In genomic region chr12:42905419-42905705, GRCh38 we compare ENCODE assay signal across 16 cellular contexts.
DNase-seq lines count a peak whose midpoint lies in the region; TF ChIP-seq lines count a peak whose summit lies in the region.
"Had no signal": no experiment of that assay in that cellular context is flagged by ENCODE, and none has a peak within 500 bp of the region (broad histone marks: within the 10 kb centered on the region; RNA-seq: fewer than 3 reads in every experiment).

No MANE protein-coding gene starts in this region.

- no peak overlapping the region for H2BK120ac ChIP-seq in trophoblast cell (ENCODE audit: insufficient read depth, low read length, poor library complexity)

- no CpG with 5 or more reads among the region's 2 CpGs for WGBS in trophoblast cell (ENCODE audit: extremely low coverage, insufficient coverage, insufficient read length)

- DNase-seq in cardiac muscle cell (ENCODE audit: low read depth in 1 of 2, low spot score in 1 of 2) (no peak), right atrium auricular region (ENCODE audit: low spot score) (no peak), trophoblast cell (no peak), A172 (ENCODE audit: low spot score) (no peak), NCI-H69 (lab: John Stamatoyannopoulos, UW) (no peak)
- DNase-seq in effector CD8-positive, alpha-beta T cell (lab: John Stamatoyannopoulos, UW) = no peak
- DNase-seq: CD4-positive, alpha-beta memory T cell; DMS153; DMS79; GDM1; HFFc6 had no signal

- H3K27me3 ChIP-seq in cardiac muscle cell (no peaks in the 10 kb centered on the region), right atrium auricular region (no peaks in the 10 kb centered on the region), trophoblast cell (ENCODE audit: insufficient read depth, low read length) (no peaks in the 10 kb centered on the region), skeletal muscle tissue (ENCODE audit: control insufficient read depth in 3 of 3, insufficient read depth in 3 of 3, low read length in 3 of 3) (no peaks in the 10 kb centered on the region)
- H3K27me3 ChIP-seq: BLaER1 had no signal

- no peak overlapping the region for H4K12ac ChIP-seq in trophoblast cell (ENCODE audit: low read depth, low read length)

- H2AK5ac ChIP-seq in trophoblast cell (ENCODE audit: low read length) = no peak overlapping the region

- H3K4ac ChIP-seq in trophoblast cell (ENCODE audit: low read depth, low read length) = no peak overlapping the region

- H4K8ac ChIP-seq in trophoblast cell (ENCODE audit: low read depth, low read length) = no peak overlapping the region

- H3K9ac ChIP-seq in trophoblast cell (ENCODE audit: low read length) = no peak overlapping the region
- no peak overlapping the region for H3K9ac ChIP-seq in skeletal muscle tissue (ENCODE audit: low read depth in 1 of 3, low read length in 3 of 3)
- H3K9ac ChIP-seq: BLaER1 had no signal

- peak overlapping the region; percentile 61 for H3K27ac ChIP-seq in cardiac muscle cell
- no peak overlapping the region for H3K27ac ChIP-seq in right atrium auricular region
- H3K27ac ChIP-seq in trophoblast cell (ENCODE audit: low read depth, low read length) = no peak overlapping the region
- H3K27ac ChIP-seq in skeletal muscle tissue (ENCODE audit: low read depth, low read length) = peak overlapping the region; percentile 92
- H3K27ac ChIP-seq: 22Rv1, BLaER1, HL-60 had no signal

- H3K9me3 ChIP-seq in cardiac muscle cell (ENCODE audit: low read depth) (no peaks in the 10 kb centered on the region), right atrium auricular region (no peaks in the 10 kb centered on the region), trophoblast cell (ENCODE audit: insufficient read depth, low read depth, low read length) (no peaks in the 10 kb centered on the region), skeletal muscle tissue (ENCODE audit: control insufficient read depth in 3 of 3, low read length in 3 of 3) (no peaks in the 10 kb centered on the region)

- H3K4me1 ChIP-seq in cardiac muscle cell (ENCODE audit: low read depth) = peaks cover 7% of the 10 kb centered on the region
- H3K4me1 ChIP-seq in right atrium auricular region = no peaks in the 10 kb centered on the region
- peaks cover 0 to 4% of the 10 kb centered on the region in 2 experiments for H3K4me1 ChIP-seq in trophoblast cell (ENCODE audit: control insufficient read depth in 1 of 2, insufficient read depth in 2 of 2, low read length in 2 of 2)
- H3K4me1 ChIP-seq in skeletal muscle tissue (ENCODE audit: control insufficient read depth in 3 of 3, insufficient read depth in 3 of 3, low read length in 3 of 3) = peaks cover 10 to 20% (median 17%) of the 10 kb centered on the region in 3 donors
- H3K4me1 ChIP-seq: BLaER1 had no signal

- no peak overlapping the region for H3K14ac ChIP-seq in trophoblast cell (ENCODE audit: low read length)

- H2BK12ac ChIP-seq in trophoblast cell (ENCODE audit: low read length) = peak overlapping the region; percentile 56

- H3K4me3 ChIP-seq in cardiac muscle cell = no peak overlapping the region
- no peak overlapping the region for H3K4me3 ChIP-seq in right atrium auricular region
- no peak overlapping the region for H3K4me3 ChIP-seq in trophoblast cell (ENCODE audit: low read depth, low read length)
- H3K4me3 ChIP-seq in skeletal muscle tissue (ENCODE audit: low read length in 3 of 3) = peak overlapping the region in 1 of 3 donors; percentile 16
- H3K4me3 ChIP-seq: BLaER1, GM23338 had no signal

- H3K18ac ChIP-seq in trophoblast cell (ENCODE audit: low read length) = no peak overlapping the region

- TF ChIP-seq CTCF in cardiac muscle cell (IDR thresholded peaks at IDR 0.05; ENCODE audit: low read depth, low read length) (no peak), right atrium auricular region (IDR thresholded peaks at IDR 0.05) (no peak)

- H3K36me3 ChIP-seq in cardiac muscle cell (no peaks in the 10 kb centered on the region), right atrium auricular region (no peaks in the 10 kb centered on the region), trophoblast cell (ENCODE audit: control insufficient read depth in 1 of 2, insufficient read depth in 2 of 2, low read length in 2 of 2) (no peaks in the 10 kb centered on the region), skeletal muscle tissue (ENCODE audit: control insufficient read depth in 3 of 3, insufficient read depth in 3 of 3, low read length in 3 of 3) (no peaks in the 10 kb centered on the region)
- H3K36me3 ChIP-seq: BLaER1 had no signal

- no peak overlapping the region for H2BK5ac ChIP-seq in trophoblast cell (ENCODE audit: low read depth, low read length, poor library complexity)

- no peak overlapping the region for H2AFZ ChIP-seq in trophoblast cell (ENCODE audit: insufficient read depth, low read length, poor library complexity)
- H2AFZ ChIP-seq: GM23338 had no signal

- H3K79me2 ChIP-seq in trophoblast cell (ENCODE audit: control insufficient read depth, insufficient read depth, low read length, poor library complexity) = no peaks in the 10 kb centered on the region

- H3K4me2 ChIP-seq in trophoblast cell (ENCODE audit: low read length) = no peak overlapping the region
- H3K4me2 ChIP-seq: BLaER1, GM23338 had no signal

- peaks cover 3% of the 10 kb centered on the region for H3K79me1 ChIP-seq in trophoblast cell (ENCODE audit: low read length)

- no peak overlapping the region for H4K91ac ChIP-seq in trophoblast cell (ENCODE audit: low read depth, low read length)

- no peak overlapping the region for H3K23ac ChIP-seq in trophoblast cell (ENCODE audit: low read length)

Comparison
In these comparisons a context has a peak if more than half of its experiments do, and no peak if none do; other contexts are left out.
1. H3K27ac ChIP-seq: peak in cardiac muscle cell (single experiment) and skeletal muscle tissue (single experiment); none in right atrium auricular region (0 of 2) and trophoblast cell (single experiment).